8 cellular contexts compared by ENCODE assay signal in the genomic region with DNA sequence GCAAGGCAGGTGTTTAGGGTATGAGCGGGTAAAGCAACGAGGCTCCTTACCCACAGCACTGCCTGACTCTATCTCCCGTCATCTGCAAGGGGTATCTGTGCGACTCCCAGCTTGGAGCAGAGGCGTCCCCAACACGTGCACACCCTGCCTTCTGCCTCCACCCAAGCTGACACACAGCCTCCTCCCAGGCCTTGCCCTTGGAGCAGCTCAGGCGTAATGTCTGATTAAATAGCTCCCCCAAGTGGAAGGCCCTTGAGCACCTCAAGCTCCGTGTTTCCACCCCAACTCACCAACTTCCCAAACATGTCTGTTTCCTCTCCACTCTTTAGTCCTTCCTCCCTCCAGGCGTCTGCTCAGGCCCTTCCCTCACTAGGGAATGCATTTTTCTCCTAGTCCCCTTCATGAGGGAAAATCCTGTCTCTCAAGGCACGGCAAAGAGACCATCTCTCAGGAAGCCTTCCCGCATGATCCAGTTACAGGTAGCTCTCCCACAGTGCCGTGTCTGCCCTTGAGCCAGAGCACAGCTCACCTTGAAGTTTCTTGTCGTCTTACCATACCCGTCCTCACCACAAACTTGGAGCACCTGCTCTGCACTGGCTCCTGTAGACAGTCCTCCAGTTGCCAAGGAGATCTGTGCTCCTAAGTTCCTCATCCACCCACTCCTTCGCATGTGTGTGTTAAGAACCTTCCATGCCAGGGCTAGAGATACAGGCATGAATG. TPM values are rescaled to one million over a fixed set of nuclear protein-coding genes. Genes with fewer than 3 reads are reported as not detected.
DNase-seq lines count a peak whose midpoint lies in the region; ATAC-seq, FAIRE-seq and TF ChIP-seq lines count a peak whose summit lies in the region.

No MANE protein-coding gene starts in this region.

- dilution Hi-C loops in keratinocyte (cut with MboI; ENCODE audit: extremely low pct_ligation_motif_present, low sequenced_read_pairs), result no loop called here

- peak; percentile 60 for DNase-seq in AG09319 (ENCODE audit: extremely low read depth, low read depth)
- peak; percentile 21 for DNase-seq in NCI-H460 (ENCODE audit: extremely low read depth, low read depth)
- peak; percentile 80 for DNase-seq in MCF 10A (ENCODE audit: unreplicated experiment)
- no peak for DNase-seq in keratinocyte (ENCODE audit: low read depth, low spot score)
- DNase-seq in substantia nigra (lab: John Stamatoyannopoulos, UW), result peak in 40 of 49 donors; percentile 22 to 86 (median 64)

- peak; percentile 71 for TF ChIP-seq CTCF in AG09319 (IDR thresholded peaks at IDR 0.05; ENCODE audit: low read depth, low read length)
- TF ChIP-seq CTCF in GM12874 (IDR thresholded peaks at IDR 0.05; ENCODE audit: insufficient read depth, low read depth, low read length), result peak; percentile 20; the same call in 1 of the 2 replicates
- peak; percentile 65 for TF ChIP-seq CTCF in MCF 10A (IDR thresholded peaks at IDR 0.05; ENCODE audit: unreplicated experiment)
- peak; percentile 78 to 96 (median 82) for TF ChIP-seq CTCF in keratinocyte (optimal IDR thresholded peaks at IDR 0.05 in 1 of 3, IDR thresholded peaks at IDR 0.05 in 1 of 3, conservative IDR thresholded peaks at IDR 0.05 in 1 of 3; ENCODE audit: extremely low read depth in 1 of 3, insufficient read depth in 2 of 3, low read length in 3 of 3)

- H3K4me3 ChIP-seq in keratinocyte (ENCODE audit: control insufficient read depth in 2 of 3, extremely low read depth in 1 of 3, insufficient read depth in 2 of 3, low read depth in 1 of 3, low read length in 3 of 3), result no peak overlapping the region

- H3K4me3 Mint-ChIP-seq in MCF 10A (ENCODE audit: unreplicated experiment), result no peak overlapping the region

- H3K4me1 Mint-ChIP-seq in MCF 10A (ENCODE audit: insufficient read depth, unreplicated experiment), result no peaks in the 10 kb centered on the region

- CTCF ChIA-PET in MCF 10A (lab: Yijun Ruan, JAX), result interaction anchor here (0.6 to 15.8 kb wide), 65 partner anchors 8 to 1341 kb away, joined by 3 to 488 read pairs (median 5); partner anchors contain the start of genes OLFML1 and PPFIBP2

- peaks cover 0 to 5% of the 10 kb centered on the region in 2 experiments for H3K36me3 ChIP-seq in keratinocyte (ENCODE audit: control insufficient read depth in 2 of 2, extremely low read depth in 1 of 2, insufficient read depth in 2 of 2, low read length in 2 of 2)

- H2AFZ ChIP-seq in keratinocyte (ENCODE audit: control insufficient read depth, low read length), result no peak overlapping the region

- no peaks in the 10 kb centered on the region for H3K9me1 ChIP-seq in keratinocyte (ENCODE audit: control insufficient read depth, extremely low read depth, insufficient read depth, low read length)

- no peaks in the 10 kb centered on the region for H3K9me3 ChIP-seq in keratinocyte (ENCODE audit: control insufficient read depth, low read depth, low read length)

- no peaks in the 10 kb centered on the region for H3K79me2 ChIP-seq in keratinocyte (ENCODE audit: control insufficient read depth, insufficient read depth, low read length)

- H3K4me2 ChIP-seq in keratinocyte (ENCODE audit: control insufficient read depth, extremely low read depth, insufficient read depth, low read depth, low read length), result no peak overlapping the region

- no peaks in the 10 kb centered on the region for H4K20me1 ChIP-seq in keratinocyte (ENCODE audit: control insufficient read depth, extremely low read depth, insufficient read depth, low read length)

- H3K27me3 Mint-ChIP-seq in MCF 10A (ENCODE audit: insufficient read depth, unreplicated experiment), result no peaks in the 10 kb centered on the region

- BruUV-seq in MCF 10A (replicated peaks; lab: Mats Ljungman, UMichigan), result no TSS peak

- ATAC-seq in GM19467 (IDR thresholded peaks at IDR 0.05; ENCODE audit: unreplicated experiment), result no peak
- ATAC-seq in HG03175 (IDR thresholded peaks at IDR 0.05; ENCODE audit: unreplicated experiment), result no peak

- intact Hi-C loops in MCF 10A (cut with micrococcal nuclease), result loop anchor here (1.0 kb wide), 3 partner anchors 86 to 215 kb away; partner anchors contain the start of gene PPFIBP2

- no peak overlapping the region for H3K27ac Mint-ChIP-seq in MCF 10A (ENCODE audit: low read depth, unreplicated experiment)

- H3K9me3 Mint-ChIP-seq in MCF 10A (ENCODE audit: unreplicated experiment), result no peaks in the 10 kb centered on the region

- H3K27ac ChIP-seq in keratinocyte (ENCODE audit: control insufficient read depth, insufficient read depth, low read length) (no peak overlapping the region), substantia nigra (ENCODE audit: low read depth, low read length, poor library complexity, severe bottlenecking) (peak overlapping the region; percentile 75)

- POLR2A ChIA-PET in MCF 10A (lab: Yijun Ruan, JAX), result interaction anchor here (0.6 to 1.7 kb wide), 5 partner anchors 57 to 868 kb away, joined by 3 to 24 read pairs (median 3); no protein-coding TSS in a partner anchor

- no peaks in the 10 kb centered on the region for H3K27me3 ChIP-seq in keratinocyte (ENCODE audit: control insufficient read depth, extremely low read depth, insufficient read depth, low read length)

- peaks cover 11% of the 10 kb centered on the region for H3K36me3 Mint-ChIP-seq in MCF 10A (ENCODE audit: insufficient read depth, unreplicated experiment)

- no peaks in the 10 kb centered on the region for H3K4me1 ChIP-seq in keratinocyte (ENCODE audit: control insufficient read depth, extremely low read depth, insufficient read depth, low read length)

- peak; percentile 91 for FAIRE-seq in keratinocyte (lab: Jason Lieb, UNC)

- H3K9ac ChIP-seq in keratinocyte (ENCODE audit: control insufficient read depth, extremely low read depth, insufficient read depth, low read length), result no peak overlapping the region

RNA-seq across cellular contexts. Expression of gene CYB5R2, which starts 15.8 kb away (rescaled TPM):
- total RNA-seq in NCI-H460 (2014; rRNA removed; shearing (Covaris generic)), result 3.6 and 5.5 TPM in 2 replicates
- 2.1 and 10.3 TPM in 2 replicates for polyA plus RNA-seq in NCI-H460 (2014; cell fraction: nucleus; rRNA removed)
- 1.2 and 1.6 TPM in 2 replicates for total RNA-seq in MCF 10A (2022)
- polyA plus RNA-seq in keratinocyte, result 24.7 to 37.0 TPM (median 34.3 TPM) in 3 replicates
- polyA plus RNA-seq in keratinocyte (2011; ENCODE audit: low read depth), result 12.8 TPM
- 20.8 and 23.9 TPM in 2 replicates for polyA plus RNA-seq in keratinocyte (2011; cell fraction: cytosol; rRNA removed)
- 60.6 and 68.5 TPM in 2 replicates for polyA plus RNA-seq in keratinocyte (2011; cell fraction: nucleus; rRNA removed)
- polyA plus RNA-seq in keratinocyte (2012; ENCODE audit: low replicate concordance), result 33.2 and 59.8 TPM in 2 replicates
- 27.3 to 49.0 TPM (median 47.8 TPM) in 3 replicates for polyA minus RNA-seq in keratinocyte
- polyA minus RNA-seq in keratinocyte (2011; cell fraction: cytosol; rRNA and poly(A)+ RNA removed), result 17.1 TPM
- 12.7 and 17.5 TPM in 2 replicates for polyA minus RNA-seq in keratinocyte (2011; cell fraction: nucleus; rRNA and poly(A)+ RNA removed)

RNA-seq across cellular contexts. Expression of gene OVCH2, which starts 48.8 kb away (rescaled TPM):
- not detected in 2 replicates for total RNA-seq in NCI-H460 (2014; rRNA removed; shearing (Covaris generic))
- polyA plus RNA-seq in NCI-H460 (2014; cell fraction: nucleus; rRNA removed), result not detected in 2 replicates
- 0.79 and 0.91 TPM in 2 replicates for total RNA-seq in MCF 10A (2022)
- polyA plus RNA-seq in keratinocyte, result 1.7 to 8.1 TPM (median 2.8 TPM) in 3 replicates
- 9.8 TPM for polyA plus RNA-seq in keratinocyte (2011; ENCODE audit: low read depth)
- 0.23 and 0.66 TPM in 2 replicates for polyA plus RNA-seq in keratinocyte (2011; cell fraction: cytosol; rRNA removed)
- 38.0 and 53.4 TPM in 2 replicates for polyA plus RNA-seq in keratinocyte (2011; cell fraction: nucleus; rRNA removed)
- polyA plus RNA-seq in keratinocyte (2012; ENCODE audit: low replicate concordance), result 0.28 and 6.6 TPM in 2 replicates
- polyA minus RNA-seq in keratinocyte, result 4.9 to 11.0 TPM (median 10.3 TPM) in 3 replicates
- not detected for polyA minus RNA-seq in keratinocyte (2011; cell fraction: cytosol; rRNA and poly(A)+ RNA removed)
- polyA minus RNA-seq in keratinocyte (2011; cell fraction: nucleus; rRNA and poly(A)+ RNA removed), result 6.4 and 14.7 TPM in 2 replicates

Comparison
In these comparisons a context has a peak if more than half of its experiments do, and no peak if none do; other contexts are left out.
1. CTCF ChIP-seq: peak in every context shown above with its lines; median percentile 82 in keratinocyte; 71 in AG09319; 65 in MCF 10A; 20 in GM12874.